In genomic region chr18:50662775-50663383, GRCh38 we compare ENCODE assay signal across 19 cellular contexts.
DNase-seq lines count a peak whose midpoint lies in the region; ATAC-seq and TF ChIP-seq lines count a peak whose summit lies in the region.
"Had no signal": no experiment of that assay in that cellular context is flagged by ENCODE, and none has a peak within 500 bp of the region (broad histone marks: within the 10 kb centered on the region; RNA-seq: fewer than 3 reads in every experiment).

No MANE protein-coding gene starts in this region.

- 42% methylated on average over 10 of the region's 10 CpGs for WGBS in right cardiac atrium

- ATAC-seq in right cardiac atrium (peak; percentile 40), gastrocnemius medialis (peak; percentile 48 to 67), GM19467 (IDR thresholded peaks at IDR 0.05; ENCODE audit: unreplicated experiment) (no peak)

- TF ChIP-seq CTCF in gastrocnemius medialis (IDR thresholded peaks at IDR 0.05 in 4 of 5, conservative IDR thresholded peaks at IDR 0.05 in 1 of 5): no peak

- in situ Hi-C loops in gastrocnemius medialis (cut with MboI; ENCODE audit: low sequenced_read_pairs in 4 of 4): no loop called here

- DNase-seq in NCI-H2107 treated with DMSO at 0.1 percent for 48 hours (lab: John Stamatoyannopoulos, UW; ENCODE audit: unreplicated experiment) (peak; percentile 45), NCI-H2107 (lab: John Stamatoyannopoulos, UW) (no peak), SK-N-DZ (ENCODE audit: low spot score) (peak; percentile 39), right cardiac atrium (no peak), gastrocnemius medialis (peak in 1 of 2 donors; percentile 33), GOT3 (lab: John Stamatoyannopoulos, UW) (no peak), SW480 (ENCODE audit: low spot score) (no peak)
- DNase-seq: activated CD4-positive, alpha-beta memory T cell treated with anti-CD3 and anti-CD28 coated beads, Interleukin-2, amount 10 ng/mL, durations not matched to agents 7 days and 5 days; activated CD4-positive, CD25-positive, alpha-beta regulatory T cell; activated effector memory CD4-positive, alpha-beta T cell treated with anti-CD3 and anti-CD28 coated beads, Interleukin-2, amount 50 U/mL, for 16 hours; BE2C; COR-L47; DND-41; KG1; stimulated activated CD4-positive, alpha-beta T cell treated with anti-CD3 and anti-CD28 coated beads, Interleukin-12 subunit alpha, Interleukin-12 subunit beta, amount 100 ng/mL, for 4 hours; stimulated activated CD4-positive, alpha-beta T cell treated with anti-CD3 and anti-CD28 coated beads, Interleukin-4, amount 100 ng/mL, for 4 hours; transverse colon had no signal

- no peaks in the 10 kb centered on the region for H3K36me3 ChIP-seq in gastrocnemius medialis
- H3K36me3 ChIP-seq: BE2C, breast epithelium, transverse colon had no signal

- H3K27me3 ChIP-seq in right cardiac atrium (ENCODE audit: control insufficient read depth, insufficient read depth): no peaks in the 10 kb centered on the region
- H3K27me3 ChIP-seq in gastrocnemius medialis: no peaks in the 10 kb centered on the region
- H3K27me3 ChIP-seq: BE2C, breast epithelium, transverse colon had no signal

- H3K4me3 ChIP-seq in right cardiac atrium (ENCODE audit: low read length) (no peak overlapping the region), gastrocnemius medialis (no peak overlapping the region)
- H3K4me3 ChIP-seq: breast epithelium, transverse colon had no signal

- H3K4me1 ChIP-seq in right cardiac atrium (ENCODE audit: control insufficient read depth, insufficient read depth, low read length) (peaks cover 10% of the 10 kb centered on the region), gastrocnemius medialis (peaks cover 27 to 43% of the 10 kb centered on the region in 2 donors)
- H3K4me1 ChIP-seq: BE2C, breast epithelium, transverse colon had no signal

- peak overlapping the region; percentile 25 for H3K27ac ChIP-seq in right cardiac atrium (ENCODE audit: low read length)
- H3K27ac ChIP-seq in gastrocnemius medialis: peak overlapping the region in 2 of 4 donors; percentile 1 to 52
- H3K27ac ChIP-seq: breast epithelium, transverse colon had no signal

- H3K9me3 ChIP-seq in right cardiac atrium (ENCODE audit: control insufficient read depth, low read length): no peaks in the 10 kb centered on the region
- peaks cover 0 to 4% (median 0%) of the 10 kb centered on the region in 3 donors for H3K9me3 ChIP-seq in gastrocnemius medialis
- H3K9me3 ChIP-seq: BE2C, transverse colon had no signal

- TF ChIP-seq POLR2A in gastrocnemius medialis (IDR thresholded peaks at IDR 0.05): no peak

- intact Hi-C loops in right cardiac atrium (cut with DNase I) (loop anchor here in 1 of 4 donors (10.0 kb wide), 1 partner anchor 122 kb away; no protein-coding TSS in a partner anchor), gastrocnemius medialis (cut with DNase I; ENCODE audit: low total_unique reads) (loop anchor here (10.0 kb wide), 1 partner anchor 122 kb away; no protein-coding TSS in a partner anchor)

Comparison
In these comparisons a context has a peak if more than half of its experiments do, and no peak if none do; other contexts are left out.
1. DNase-seq: peak in NCI-H2107 treated with DMSO at 0.1 percent for 48 hours (single experiment) and SK-N-DZ (single experiment); none in NCI-H2107 (single experiment), right cardiac atrium (0 of 3), GOT3 (single experiment) and SW480 (single experiment).